14 cellular contexts compared by ENCODE assay signal in genomic region chr3:29430558-29430971, GRCh38.
DNase-seq lines count a peak whose midpoint lies in the region; ATAC-seq, FAIRE-seq and TF ChIP-seq lines count a peak whose summit lies in the region.
"Had no signal": no experiment of that assay in that cellular context is flagged by ENCODE, and none has a peak within 500 bp of the region (broad histone marks: within the 10 kb centered on the region; RNA-seq: fewer than 3 reads in every experiment).

No MANE protein-coding gene starts in this region.

- no peak overlapping the region for H3K4me3 Mint-ChIP-seq in brain
- H3K4me3 Mint-ChIP-seq: natural killer cell had no signal

- no peak for FAIRE-seq in HTR-8/SVneo (lab: Jason Lieb, UNC)
- FAIRE-seq: GM18507 had no signal

- DNase-seq in AG04449 (ENCODE audit: low read depth, low spot score), result peak; percentile 34
- DNase-seq in HTR-8/SVneo (ENCODE audit: insufficient read length, low spot score), result peak; percentile 13
- peak; percentile 53 for DNase-seq in myocyte (ENCODE audit: low read depth)
- DNase-seq in RPMI8226, result no peak
- no peak for DNase-seq in MV-4-11 (lab: John Stamatoyannopoulos, UW)
- DNase-seq in NCI-H1930 (lab: John Stamatoyannopoulos, UW), result no peak
- no peak for DNase-seq in Right ventricle myocardium superior
- DNase-seq: head of caudate nucleus; natural killer cell; NCI-H2171 treated with DMSO at 0.1 percent for 48 hours; stimulated activated CD4-positive, alpha-beta T cell treated with anti-CD3 and anti-CD28 coated beads, Interleukin-4, amount 100 ng/mL, for 1 hour had no signal

- H3K9me3 Mint-ChIP-seq in brain, result no peaks in the 10 kb centered on the region

- intact Hi-C loops in Right ventricle myocardium superior (cut with DNase I), result loop anchor here (10.0 kb wide), 1 partner anchor 334 kb away; no protein-coding TSS in a partner anchor

- no peak overlapping the region for H3K4me3 ChIP-seq in AG04449 (ENCODE audit: low read depth, low read length)
- H3K4me3 ChIP-seq: cardiac muscle cell had no signal

- peaks cover 52% of the 10 kb centered on the region for H3K4me1 Mint-ChIP-seq in brain
- H3K4me1 Mint-ChIP-seq: natural killer cell had no signal

- peak overlapping the region in 3 of 5 experiments; percentile 6 to 54 (median 49) for H3K27ac Mint-ChIP-seq in brain
- H3K27ac Mint-ChIP-seq: natural killer cell had no signal

- CTCF ChIA-PET in AG04449 (lab: Yijun Ruan, JAX), result interaction anchor here (0.6 to 1.1 kb wide), 3 partner anchors 8 to 285 kb away, joined by 3 read pairs; no protein-coding TSS in a partner anchor

- TF ChIP-seq CTCF in AG04449 (IDR thresholded peaks at IDR 0.05; ENCODE audit: insufficient read depth, low read length, missing control alignments), result no peak
- no peak for TF ChIP-seq CTCF in brain (conservative IDR thresholded peaks at IDR 0.05)

- POLR2A ChIA-PET in AG04449 (lab: Yijun Ruan, JAX), result interaction anchor here (0.6 kb wide), 1 partner anchor 92 kb away, joined by 3 read pairs; no protein-coding TSS in a partner anchor

- H3K36me3 Mint-ChIP-seq in brain, result peaks cover 10% of the 10 kb centered on the region
- H3K36me3 Mint-ChIP-seq: natural killer cell had no signal

- ATAC-seq in Right ventricle myocardium superior (ENCODE audit: poor library complexity), result no peak
- ATAC-seq: natural killer cell had no signal

- no peaks in the 10 kb centered on the region for H3K27me3 Mint-ChIP-seq in brain

Comparison
In these comparisons a context has a peak if more than half of its experiments do, and no peak if none do; other contexts are left out.
1. DNase-seq: peak in AG04449 (single experiment), HTR-8/SVneo (single experiment) and myocyte (single experiment); none in RPMI8226 (single experiment), MV-4-11 (single experiment), NCI-H1930 (0 of 2) and Right ventricle myocardium superior (single experiment).